ENCODE assay signal across 7 cellular contexts in genomic region chr2:237482485-237482884, GRCh38. TPM values are rescaled to one million over a fixed set of nuclear protein-coding genes. Genes with fewer than 3 reads are reported as not detected.
A peak's percentile ranks its signal among the peaks of the same experiment; 100 is the strongest.
DNase-seq lines count a peak whose midpoint lies in the region; ATAC-seq, FAIRE-seq and TF ChIP-seq lines count a peak whose summit lies in the region.

No MANE protein-coding gene starts in this region.

- no peak overlapping the region for H2AFZ ChIP-seq in HepG2 (ENCODE audit: low read length)

- POLR2A ChIA-PET in HepG2 (lab: Yijun Ruan, JAX): interaction anchor here (1.1 kb wide), 1 partner anchor 9 kb away, joined by 3 read pairs; no protein-coding TSS in a partner anchor

- H3K27me3 ChIP-seq in HepG2 (ENCODE audit: control insufficient read depth in 1 of 2, insufficient read depth in 2 of 2, low read length in 2 of 2) (peaks cover 0 to 61% of the 10 kb centered on the region in 2 experiments; a peak in 3 of 5 replicates), transverse colon (peaks cover 26% of the 10 kb centered on the region)

- TF ChIP-seq EP300 in HepG2 (IDR thresholded peaks at IDR 0.05; ENCODE audit: low read depth in 2 of 2, low read length in 2 of 2): no peak
- no peak for TF ChIP-seq EP300 in HepG2 (CRISPR knock-in tag; IDR thresholded peaks at IDR 0.05; ENCODE audit: borderline replicate concordance)
- no peak for TF ChIP-seq EP300 in transverse colon (IDR thresholded peaks at IDR 0.05; ENCODE audit: low read depth)

- H3K9ac ChIP-seq in HepG2 (ENCODE audit: insufficient read depth, low read depth, low read length): no peak overlapping the region

- H4K20me1 ChIP-seq in HepG2 (ENCODE audit: insufficient read depth, low read length): no peaks in the 10 kb centered on the region

- in situ Hi-C loops in HepG2 (cut with HindIII; ENCODE audit: extremely low pct_ligation_motif_present, low pct_unique_long_range_greater_than_20kb): no loop called here
- in situ Hi-C loops in transverse colon (cut with MboI; ENCODE audit: low pct_ligation_motif_present in 1 of 4, low pct_unique_long_range_greater_than_20kb in 1 of 4, low sequenced_read_pairs in 3 of 4): no loop called here

- TF ChIP-seq POLR2A in HepG2 (IDR thresholded peaks at IDR 0.05; ENCODE audit: insufficient read depth in 1 of 2, low read depth in 2 of 2, low read length in 2 of 2) (no peak), transverse colon (IDR thresholded peaks at IDR 0.05) (peak; percentile 43)

- H3K4me3 ChIP-seq in HepG2 (replicated peaks in 1 of 3; ENCODE audit: insufficient read depth in 1 of 3, low read depth in 2 of 3, low read length in 3 of 3) (no peak overlapping the region), transverse colon (no peak overlapping the region)

- peak overlapping the region; percentile 16; the same call in 1 of the 2 replicates for H3K4me2 ChIP-seq in HepG2 (ENCODE audit: low read depth, low read length)

- peak; percentile 77 for DNase-seq in NCI-H1436 (lab: John Stamatoyannopoulos, UW)
- peak; percentile 21 for DNase-seq in astrocyte of the hippocampus (ENCODE audit: low read depth, low spot score)
- DNase-seq in HepG2 (ENCODE audit: low spot score): peak; percentile 38
- peak; percentile 69 for DNase-seq in transverse colon
- DNase-seq in NCI-H128 (lab: John Stamatoyannopoulos, UW; ENCODE audit: unreplicated experiment): no peak
- DNase-seq in stimulated activated CD8-positive, alpha-beta memory T cell treated with anti-CD3 and anti-CD28 coated beads, Interleukin-4, amount 100 ng/mL, for 48 hours: no peak

- CTCF ChIA-PET in HepG2 (lab: Yijun Ruan, JAX; ENCODE audit: low intra/inter-chr PET ratio, low total read pairs): no interaction called here

- 11% methylated on average over 6 of the region's 6 CpGs for WGBS in HepG2 (ENCODE audit: low lambda C conversion rate)
- WGBS in transverse colon (ENCODE audit: low coverage in 1 of 2), 2 donors: 33 to 37% methylated on average over 3 to 6 of the region's 6 CpGs

- BruUV-seq in HepG2 (replicated peaks; lab: Mats Ljungman, UMichigan): no TSS peak

- no peaks in the 10 kb centered on the region for H3K36me3 ChIP-seq in HepG2 (replicated peaks in 1 of 2; ENCODE audit: control insufficient read depth in 1 of 2, insufficient read depth in 2 of 2, low read length in 2 of 2)
- H3K36me3 ChIP-seq in transverse colon: no peaks in the 10 kb centered on the region

- H3K4me1 ChIP-seq in HepG2 (ENCODE audit: insufficient read depth, low read length): peaks cover 11% of the 10 kb centered on the region; the same call in 1 of the 2 replicates
- peaks cover 8 to 34% (median 27%) of the 10 kb centered on the region in 4 donors for H3K4me1 ChIP-seq in transverse colon

- intact Hi-C loops in HepG2 (cut with micrococcal nuclease; ENCODE audit: unreplicated experiment): no loop called here
- intact Hi-C loops in transverse colon (cut with DNase I; ENCODE audit: low total_unique reads): no loop called here

- H3K9me3 ChIP-seq in HepG2 (ENCODE audit: low read length): no peaks in the 10 kb centered on the region
- H3K9me3 ChIP-seq in transverse colon: no peaks in the 10 kb centered on the region

- H3K27ac ChIP-seq in HepG2 (ENCODE audit: extremely low read length, insufficient read depth, low read length): no peak overlapping the region
- H3K27ac ChIP-seq in transverse colon: peak overlapping the region; percentile 38 to 73 (median 55)

- no peak for FAIRE-seq in HepG2 (lab: Jason Lieb, UNC)

- no peak for TF ChIP-seq CTCF in HepG2 (CRISPR knock-in tag; IDR thresholded peaks at IDR 0.05)
- no peak for TF ChIP-seq CTCF in transverse colon (IDR thresholded peaks at IDR 0.05)

- TF ChIP-seq RAD21 in HepG2 (CRISPR knock-in tag; IDR thresholded peaks at IDR 0.05): no peak

- ATAC-seq in HepG2 (peak; percentile 64), HG02981 (IDR thresholded peaks at IDR 0.05; ENCODE audit: unreplicated experiment) (no peak)

- no peaks in the 10 kb centered on the region for H3K79me2 ChIP-seq in HepG2 (ENCODE audit: insufficient read depth, low read length)

TF ChIP-seq in HepG2, 621 proteins besides CTCF, POLR2A, EP300 and RAD21 (continues in another document):
- TF ChIP-seq, protein P1, sequence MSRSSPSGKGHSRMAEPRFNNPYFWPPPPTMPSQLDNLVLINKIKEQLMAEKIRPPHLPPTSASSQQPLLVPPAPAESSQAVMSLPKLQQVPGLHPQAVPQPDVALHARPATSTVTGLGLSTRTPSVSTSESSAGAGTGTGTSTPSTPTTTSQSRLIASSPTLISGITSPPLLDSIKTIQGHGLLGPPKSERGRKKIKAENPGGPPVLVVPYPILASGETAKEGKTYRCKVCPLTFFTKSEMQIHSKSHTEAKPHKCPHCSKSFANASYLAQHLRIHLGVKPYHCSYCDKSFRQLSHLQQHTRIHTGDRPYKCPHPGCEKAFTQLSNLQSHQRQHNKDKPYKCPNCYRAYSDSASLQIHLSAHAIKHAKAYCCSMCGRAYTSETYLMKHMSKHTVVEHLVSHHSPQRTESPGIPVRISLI (CRISPR knock-in tag; IDR thresholded peaks at IDR 0.05; ENCODE audit: borderline replicate concordance): no peak
- TF ChIP-seq NFIB (CRISPR knock-in tag; IDR thresholded peaks at IDR 0.05; ENCODE audit: borderline replicate concordance): no peak
- no peak for TF ChIP-seq GTF2F1 (IDR thresholded peaks at IDR 0.05; ENCODE audit: low read length)
- TF ChIP-seq FLYWCH1 (CRISPR knock-in tag; IDR thresholded peaks at IDR 0.05): no peak
- no peak for TF ChIP-seq GLMP (CRISPR knock-in tag; IDR thresholded peaks at IDR 0.05; ENCODE audit: borderline replicate concordance)
- TF ChIP-seq PTBP1 (IDR thresholded peaks at IDR 0.05; ENCODE audit: low read depth, low read length, poor library complexity, severe bottlenecking): no peak
- peak; percentile 43 for TF ChIP-seq ZFP91 (CRISPR knock-in tag; IDR thresholded peaks at IDR 0.05; ENCODE audit: borderline replicate concordance)

RNA-seq across cellular contexts. Expression of gene MLPH, which starts 4.6 kb away (rescaled TPM):
- not detected in 2 replicates for total RNA-seq in HepG2 (2016; rRNA removed; fragmentation: Illumina TruSeq; extraction: Trizol)
- total RNA-seq in HepG2 (2016; cell fraction: cytosol; rRNA removed; fragmentation: Illumina TruSeq; extraction: Trizol; ENCODE audit: low read depth): not detected in 2 replicates
- not detected in 2 replicates for total RNA-seq in HepG2 (2016; cell fraction: insoluble cytoplasmic fraction; rRNA removed; fragmentation: Illumina TruSeq; extraction: Trizol)
- not detected in 2 replicates for total RNA-seq in HepG2 (2016; cell fraction: membrane; rRNA removed; fragmentation: Illumina TruSeq; extraction: Trizol)
- not detected in 2 replicates for total RNA-seq in HepG2 (2016; cell fraction: nucleus; rRNA removed; fragmentation: Illumina TruSeq; extraction: Trizol)
- polyA plus RNA-seq in HepG2 (2011; rRNA removed): 0.12 and 0.27 TPM in 2 replicates
- polyA plus RNA-seq in HepG2 (2011; cell fraction: cytosol; rRNA removed): 0.10 TPM in 1 of 2 replicates, not detected in the other
- 0.88 and 1.00 TPM in 2 replicates for polyA plus RNA-seq in HepG2 (2011; cell fraction: nucleus; rRNA removed)
- 0.17 and 0.28 TPM in 2 replicates for polyA plus RNA-seq in HepG2 (2012)
- not detected in 2 replicates for polyA plus RNA-seq in HepG2 (2016; cell fraction: cytosol; fragmentation: Illumina TruSeq; extraction: Trizol; ENCODE audit: low read depth)
- not detected in 2 replicates for polyA plus RNA-seq in HepG2 (2016; cell fraction: insoluble cytoplasmic fraction; fragmentation: Illumina TruSeq; extraction: Trizol; ENCODE audit: low read depth)
- polyA plus RNA-seq in HepG2 (2016; cell fraction: membrane; fragmentation: Illumina TruSeq; extraction: Trizol; ENCODE audit: low read depth): not detected in 2 replicates
- not detected in 2 replicates for polyA plus RNA-seq in HepG2 (2016; cell fraction: nucleus; fragmentation: Illumina TruSeq; extraction: Trizol; ENCODE audit: insufficient read depth, low read depth)
- 1.0 TPM in 1 of 2 replicates, not detected in the other for polyA minus RNA-seq in HepG2 (2011; rRNA and poly(A)+ RNA removed; ENCODE audit: low replicate concordance)
- polyA minus RNA-seq in HepG2 (2011; cell fraction: cytosol; rRNA and poly(A)+ RNA removed): not detected in 2 replicates
- polyA minus RNA-seq in HepG2 (2011; cell fraction: nucleus; rRNA and poly(A)+ RNA removed): not detected in 2 replicates
- 100 to 1,000 TPM in 2 of 4 donors, 10 to 100 TPM in 2; 59.7 to 889 (median 182) TPM for total RNA-seq in transverse colon

Comparison
In these comparisons a context has a peak if more than half of its experiments do, and no peak if none do; other contexts are left out.
1. DNase-seq: peak in NCI-H1436 (single experiment), astrocyte of the hippocampus (single experiment), HepG2 (single experiment) and transverse colon (single experiment); none in NCI-H128 (single experiment) and stimulated activated CD8-positive, alpha-beta memory T cell treated with anti-CD3 and anti-CD28 coated beads, Interleukin-4, amount 100 ng/mL, for 48 hours (single experiment).
2. RNA of gene MLPH, which starts 4.6 kb away (total RNA-seq): 59.7 to 889 TPM in transverse colon; not detected in HepG2; every median in the first group is over 10 times any median in the second.